20 cellular contexts compared by ENCODE assay signal in the genomic region with DNA sequence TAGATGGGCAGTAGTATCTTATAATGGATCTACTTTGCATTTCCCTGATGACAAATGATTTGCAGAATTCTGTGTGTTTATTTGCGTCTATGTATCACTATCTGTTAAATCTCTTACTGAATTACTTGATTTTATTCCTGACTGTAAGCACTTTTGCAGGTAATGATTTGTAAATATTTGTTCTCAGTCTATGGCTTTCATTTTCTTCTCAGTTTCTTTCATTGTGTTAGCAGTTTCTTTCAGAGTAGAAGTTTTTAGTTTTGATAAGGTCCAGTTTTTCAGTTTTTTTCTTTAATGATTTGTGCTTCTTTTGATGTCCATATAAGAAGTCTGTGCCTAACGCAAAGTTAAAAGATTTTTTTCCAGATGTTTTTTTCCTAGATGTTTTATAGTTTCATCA. TPM values are rescaled to one million over a fixed set of nuclear protein-coding genes. Genes with fewer than 3 reads are reported as not detected.
DNase-seq lines count a peak whose midpoint lies in the region; ATAC-seq, FAIRE-seq and TF ChIP-seq lines count a peak whose summit lies in the region.
"Had no signal": no experiment of that assay in that cellular context is flagged by ENCODE, and none has a peak within 500 bp of the region (broad histone marks: within the 10 kb centered on the region; RNA-seq: fewer than 3 reads in every experiment).

No MANE protein-coding gene starts in this region.

- H3K4me1 ChIP-seq in cardiac muscle cell (ENCODE audit: low read depth) (peaks cover 23% of the 10 kb centered on the region), heart left ventricle (peaks cover 3 to 76% (median 26%) of the 10 kb centered on the region in 12 donors), KMS-11 (ENCODE audit: low read depth, poor library complexity, severe bottlenecking) (peaks cover 33% of the 10 kb centered on the region), kidney (ENCODE audit: control insufficient read depth in 1 of 2, insufficient read depth in 1 of 2, low read depth in 1 of 2, low read length in 2 of 2) (peaks cover 8 to 32% of the 10 kb centered on the region in 2 donors), gastrocnemius medialis (peaks cover 41 to 74% of the 10 kb centered on the region in 2 donors), left lung (peaks cover 5 to 35% of the 10 kb centered on the region in 2 donors)

- H3K36me3 Mint-ChIP-seq in activated naive CD4-positive, alpha-beta T cell treated with anti-CD3 and anti-CD28 coated beads, Interleukin-2, amount 50 U/mL, for 72 hours = peaks cover 0 to 7% of the 10 kb centered on the region in 2 donors

- peaks cover 5% of the 10 kb centered on the region; the same call in 1 of the 2 replicates for H4K20me1 ChIP-seq in KMS-11 (ENCODE audit: insufficient read depth)

- intact Hi-C loops in heart left ventricle (cut with DNase I) (loop anchor here in 1 of 10 donors (10.0 kb wide), 1 partner anchor 50 kb away; no protein-coding TSS in a partner anchor), kidney (cut with DNase I) (no loop called here), gastrocnemius medialis (cut with DNase I; ENCODE audit: low total_unique reads) (no loop called here), left lung (cut with DNase I) (no loop called here)

- H3K27ac ChIP-seq in cardiac muscle cell = peak overlapping the region; percentile 7
- H3K27ac ChIP-seq in heart left ventricle = peak overlapping the region in 1 of 12 donors; percentile 19
- H3K27ac ChIP-seq in KMS-11 = no peak overlapping the region
- H3K27ac ChIP-seq in kidney (ENCODE audit: low read depth in 2 of 2, low read length in 2 of 2) = no peak overlapping the region
- H3K27ac ChIP-seq in gastrocnemius medialis = peak overlapping the region in 3 of 4 donors; percentile 61 to 78 (median 70)
- H3K27ac ChIP-seq in left lung = no peak overlapping the region
- H3K27ac ChIP-seq: PC-9, SJSA1 had no signal

- no peak overlapping the region for H2AFZ ChIP-seq in KMS-11 (ENCODE audit: low read depth)
- H2AFZ ChIP-seq: PC-9 had no signal

- H3K4me2 ChIP-seq in KMS-11 = peak overlapping the region; percentile 0; the same call in 1 of the 2 replicates
- H3K4me2 ChIP-seq: PC-9 had no signal

- DNase-seq in cardiac muscle cell (ENCODE audit: low read depth in 1 of 2, low spot score in 1 of 2) = no peak
- DNase-seq in heart left ventricle = no peak
- DNase-seq in kidney = no peak
- DNase-seq in gastrocnemius medialis = no peak
- no peak for DNase-seq in left lung
- no peak for DNase-seq in activated naive CD4-positive, alpha-beta T cell treated with anti-CD3 and anti-CD28 coated beads, Interleukin-2, amount 50 U/mL, for 72 hours (ENCODE audit: low spot score in 2 of 2)
- DNase-seq in T1000 (lab: John Stamatoyannopoulos, UW) = no peak
- DNase-seq: ACHN, AML-193, DMS53, HFFc6, KBM-7, NCI-H1092, NCI-H187 treated with DMSO at 0.1 percent for 48 hours, NCI-H2171, NCI-H446 treated with DMSO at 0.1 percent for 48 hours, NCI-H748 treated with DMSO at 0.1 percent for 48 hours, PC-9 had no signal

- peaks cover 77% of the 10 kb centered on the region for H3K79me2 ChIP-seq in KMS-11 (ENCODE audit: insufficient read depth, low read depth)

- H3K36me3 ChIP-seq in cardiac muscle cell = peaks cover 18% of the 10 kb centered on the region
- H3K36me3 ChIP-seq in heart left ventricle = peaks cover 0 to 26% (median 14%) of the 10 kb centered on the region in 9 donors
- H3K36me3 ChIP-seq in KMS-11 (ENCODE audit: insufficient read depth) = no peaks in the 10 kb centered on the region
- peaks cover 0 to 9% of the 10 kb centered on the region in 2 donors for H3K36me3 ChIP-seq in kidney (ENCODE audit: control insufficient read depth in 1 of 2, insufficient read depth in 2 of 2, low read length in 2 of 2)
- H3K36me3 ChIP-seq in gastrocnemius medialis = peaks cover 0 to 7% of the 10 kb centered on the region in 2 donors
- H3K36me3 ChIP-seq in left lung = no peaks in the 10 kb centered on the region

- WGBS in heart left ventricle, 4 donors = 63 to 77% (median 69%) methylated on average over 2 of the region's 2 CpGs

- TF ChIP-seq POLR2A in heart left ventricle (IDR thresholded peaks at IDR 0.05) (no peak), gastrocnemius medialis (IDR thresholded peaks at IDR 0.05) (no peak)

- ATAC-seq in heart left ventricle (no peak), gastrocnemius medialis (no peak), left lung (no peak)
- no peak for ATAC-seq in activated naive CD4-positive, alpha-beta T cell treated with anti-CD3 and anti-CD28 coated beads, Interleukin-2, amount 50 U/mL, for 72 hours

- H3K27ac Mint-ChIP-seq in activated naive CD4-positive, alpha-beta T cell treated with anti-CD3 and anti-CD28 coated beads, Interleukin-2, amount 50 U/mL, for 72 hours = peak overlapping the region in 1 of 2 donors; percentile 56
- H3K27ac Mint-ChIP-seq: HFFc6 had no signal

- H3K9ac ChIP-seq in KMS-11 (no peak overlapping the region), kidney (ENCODE audit: low read length in 2 of 2) (no peak overlapping the region)

- H3K4me3 ChIP-seq in cardiac muscle cell = no peak overlapping the region
- H3K4me3 ChIP-seq in heart left ventricle = no peak overlapping the region
- no peak overlapping the region for H3K4me3 ChIP-seq in KMS-11 (IDR thresholded peaks at IDR 0.05; ENCODE audit: insufficient read depth, low read depth, low read length)
- no peak overlapping the region for H3K4me3 ChIP-seq in kidney (ENCODE audit: low read length in 2 of 2)
- H3K4me3 ChIP-seq in gastrocnemius medialis = no peak overlapping the region
- H3K4me3 ChIP-seq in left lung = no peak overlapping the region
- H3K4me3 ChIP-seq: PC-9, SJSA1 had no signal

- no peaks in the 10 kb centered on the region for H3K27me3 ChIP-seq in cardiac muscle cell
- H3K27me3 ChIP-seq in heart left ventricle = no peaks in the 10 kb centered on the region
- no peaks in the 10 kb centered on the region for H3K27me3 ChIP-seq in KMS-11 (ENCODE audit: insufficient read depth, low read depth)
- no peaks in the 10 kb centered on the region for H3K27me3 ChIP-seq in gastrocnemius medialis
- no peaks in the 10 kb centered on the region for H3K27me3 ChIP-seq in left lung
- H3K27me3 ChIP-seq: SJSA1 had no signal

- H3K9me3 Mint-ChIP-seq in activated naive CD4-positive, alpha-beta T cell treated with anti-CD3 and anti-CD28 coated beads, Interleukin-2, amount 50 U/mL, for 72 hours = no peaks in the 10 kb centered on the region
- H3K9me3 Mint-ChIP-seq: HFFc6 had no signal

- no peak for TF ChIP-seq CTCF in cardiac muscle cell (IDR thresholded peaks at IDR 0.05; ENCODE audit: low read depth, low read length)
- no peak for TF ChIP-seq CTCF in heart left ventricle (IDR thresholded peaks at IDR 0.05)
- TF ChIP-seq CTCF in KMS-11 (conservative IDR thresholded peaks at IDR 0.05; ENCODE audit: low read depth, low read length) = no peak
- no peak for TF ChIP-seq CTCF in kidney (IDR thresholded peaks at IDR 0.05; ENCODE audit: borderline replicate concordance, extremely low read depth, insufficient read depth)
- TF ChIP-seq CTCF in gastrocnemius medialis (IDR thresholded peaks at IDR 0.05 in 4 of 5, conservative IDR thresholded peaks at IDR 0.05 in 1 of 5) = no peak
- no peak for TF ChIP-seq CTCF in left lung (IDR thresholded peaks at IDR 0.05)

- FAIRE-seq in kidney (lab: Jason Lieb, UNC) = peak; percentile 6

- in situ Hi-C loops in gastrocnemius medialis (cut with MboI; ENCODE audit: low sequenced_read_pairs in 4 of 4) = no loop called here

- no peaks in the 10 kb centered on the region for H3K9me3 ChIP-seq in cardiac muscle cell (ENCODE audit: low read depth)
- H3K9me3 ChIP-seq in heart left ventricle = no peaks in the 10 kb centered on the region
- no peaks in the 10 kb centered on the region for H3K9me3 ChIP-seq in kidney (ENCODE audit: control insufficient read depth in 1 of 2, low read length in 2 of 2)
- H3K9me3 ChIP-seq in gastrocnemius medialis = no peaks in the 10 kb centered on the region
- H3K9me3 ChIP-seq in left lung = no peaks in the 10 kb centered on the region
- H3K9me3 ChIP-seq: SJSA1 had no signal

RNA-seq across cellular contexts. Expression of a gene that starts 12.9 kb away (rescaled TPM):
- total RNA-seq in cardiac muscle cell = 85.7 and 297 TPM in 2 replicates
- polyA plus RNA-seq in cardiac muscle cell = 70.0 and 105 TPM in 2 replicates
- 10 to 100 TPM; 48.1 to 78.0 (median 63.0) TPM for total RNA-seq in heart left ventricle
- 10 to 100 TPM; 36.0 to 40.7 TPM for polyA plus RNA-seq in heart left ventricle
- total RNA-seq in kidney = 78.1 TPM
- polyA plus RNA-seq in kidney (ENCODE audit: insufficient read depth, low read depth, low replicate concordance) = 20.0 TPM
- total RNA-seq in gastrocnemius medialis = 10 to 100 TPM; 17.3 to 74.7 (median 35.0) TPM
- total RNA-seq in left lung = 10 to 100 TPM; 53.3 to 63.1 TPM
- 10 to 100 TPM; 47.2 to 98.6 TPM for total RNA-seq in activated naive CD4-positive, alpha-beta T cell treated with anti-CD3 and anti-CD28 coated beads, Interleukin-2, amount 50 U/mL, for 72 hours

Comparison
In these comparisons a context has a peak if more than half of its experiments do, and no peak if none do; other contexts are left out.
1. H3K27ac ChIP-seq: peak in cardiac muscle cell (single experiment) and gastrocnemius medialis (3 of 4); none in KMS-11 (single experiment), kidney (0 of 2) and left lung (0 of 2).